24 cellular contexts compared by ENCODE assay signal in genomic region chr18:13407484-13407883, GRCh38.
"Had no signal": no experiment of that assay in that cellular context is flagged by ENCODE, and none has a peak within 500 bp of the region (broad histone marks: within the 10 kb centered on the region; RNA-seq: fewer than 3 reads in every experiment).

No MANE protein-coding gene starts in this region.

- H3K4me3 Mint-ChIP-seq: immature natural killer cell; mesothelial cell of epicardium; naive B cell; natural killer cell treated with Interleukin-12 subunit alpha and Interleukin-12 subunit beta and Interleukin-15 and Interleukin-18, amount 100 ng/mL, for 72 hours; neural crest cell; stimulated activated effector memory CD8-positive, alpha-beta T cell treated with anti-CD3 and anti-CD28 coated beads, Interleukin-12 subunit alpha, Interleukin-12 subunit beta, amount 100 ng/mL, for 72 hours; type B pancreatic cell had no signal

- H3K4me1 Mint-ChIP-seq: immature natural killer cell; mesothelial cell of epicardium; naive B cell; stimulated activated effector memory CD8-positive, alpha-beta T cell treated with anti-CD3 and anti-CD28 coated beads, Interleukin-12 subunit alpha, Interleukin-12 subunit beta, amount 100 ng/mL, for 72 hours had no signal

- H3K27me3 Mint-ChIP-seq: naive B cell; natural killer cell treated with Interleukin-12 subunit alpha and Interleukin-12 subunit beta and Interleukin-15 and Interleukin-18, amount 100 ng/mL, for 72 hours; type B pancreatic cell had no signal

- DNase-seq: dermis blood vessel endothelial cell; effector memory CD4-positive, alpha-beta T cell; foreskin melanocyte; hypothalamus; immature natural killer cell; islet precursor cell; kidney glomerular epithelial cell; left colon; mesenchymal stem cell; mucosa of descending colon; naive B cell; stimulated activated CD4-positive, alpha-beta T cell treated with anti-CD3 and anti-CD28 coated beads, Interleukin-12 subunit alpha, Interleukin-12 subunit beta, amount 100 ng/mL, for 4 hours; stimulated activated CD4-positive, alpha-beta T cell treated with anti-CD3 and anti-CD28 coated beads, Interleukin-1b, Interleukin-23, amount 100 ng/mL, for 48 hours; stimulated activated CD4-positive, alpha-beta T cell treated with anti-CD3 and anti-CD28 coated beads, Interleukin-4, amount 100 ng/mL, for 24 hours; stimulated activated naive CD4-positive, alpha-beta T cell treated with Interleukin-2 at 50 U/mL for 16 hours; stomach; tibial artery had no signal

- H3K36me3 Mint-ChIP-seq: stimulated activated effector memory CD8-positive, alpha-beta T cell treated with anti-CD3 and anti-CD28 coated beads, Interleukin-12 subunit alpha, Interleukin-12 subunit beta, amount 100 ng/mL, for 72 hours; type B pancreatic cell had no signal

- ATAC-seq: left colon; mucosa of descending colon; sciatic nerve; stimulated activated effector memory CD8-positive, alpha-beta T cell treated with anti-CD3 and anti-CD28 coated beads, Interleukin-12 subunit alpha, Interleukin-12 subunit beta, amount 100 ng/mL, for 72 hours had no signal

- H3K27ac Mint-ChIP-seq: immature natural killer cell; mesothelial cell of epicardium; natural killer cell treated with Interleukin-12 subunit alpha and Interleukin-12 subunit beta and Interleukin-15 and Interleukin-18, amount 100 ng/mL, for 72 hours; progenitor cell of endocrine pancreas; stimulated activated effector memory CD8-positive, alpha-beta T cell treated with anti-CD3 and anti-CD28 coated beads, Interleukin-12 subunit alpha, Interleukin-12 subunit beta, amount 100 ng/mL, for 72 hours; type B pancreatic cell had no signal
